ENCODE assay signal across 8 cellular contexts in genomic region chrX:24148535-24149345, GRCh38. TPM values are rescaled to one million over a fixed set of nuclear protein-coding genes. Genes with fewer than 3 reads are reported as not detected.
DNase-seq lines count a peak whose midpoint lies in the region; ATAC-seq, FAIRE-seq and TF ChIP-seq lines count a peak whose summit lies in the region.

No MANE protein-coding gene starts in this region.

- H3K9ac ChIP-seq in OCI-LY3 (ENCODE audit: low read length) = peak overlapping the region; percentile 95

- H3K4me1 ChIP-seq in OCI-LY3 (ENCODE audit: low read length) (peaks cover 29% of the 10 kb centered on the region), lower lobe of right lung (peaks cover 37% of the 10 kb centered on the region), thoracic aorta (ENCODE audit: control insufficient read depth in 1 of 2, low read depth in 2 of 2) (peaks cover 6 to 37% of the 10 kb centered on the region in 2 donors)

- peaks cover 42% of the 10 kb centered on the region for H3K79me2 ChIP-seq in OCI-LY3 (ENCODE audit: low read length)

- H3K4me3 ChIP-seq in OCI-LY3 (ENCODE audit: low read length) (peak overlapping the region; percentile 88), bronchial epithelial cell (ENCODE audit: low read depth, low read length) (peak overlapping the region; percentile 62), lower lobe of right lung (peak overlapping the region; percentile 68), thoracic aorta (peak overlapping the region; percentile 85)

- H3K27ac ChIP-seq in OCI-LY3 (ENCODE audit: low read length) = peak overlapping the region; percentile 95
- peak overlapping the region; percentile 95 for H3K27ac ChIP-seq in lower lobe of right lung
- H3K27ac ChIP-seq in thoracic aorta = peak overlapping the region; percentile 93 to 95

- peak overlapping the region; percentile 75 for H3K4me2 ChIP-seq in OCI-LY3 (ENCODE audit: low read length)

- no peak for ATAC-seq in lower lobe of right lung
- no peak for ATAC-seq in thoracic aorta (ENCODE audit: insufficient number of reproducible peaks, low FRiP score, low read depth)
- no peak for ATAC-seq in GM21360 (IDR thresholded peaks at IDR 0.05; ENCODE audit: unreplicated experiment)
- ATAC-seq in HG03354 (IDR thresholded peaks at IDR 0.05; ENCODE audit: poor library complexity, severe bottlenecking, unreplicated experiment) = no peak

- H2AFZ ChIP-seq in OCI-LY3 (ENCODE audit: low read depth, low read length) = no peak overlapping the region

- TF ChIP-seq CTCF in OCI-LY3 (IDR thresholded peaks at IDR 0.05; ENCODE audit: low read depth, low read length) (no peak), bronchial epithelial cell (IDR thresholded peaks at IDR 0.05; ENCODE audit: insufficient read depth, low read length, severe bottlenecking) (no peak), lower lobe of right lung (IDR thresholded peaks at IDR 0.05) (no peak), thoracic aorta (IDR thresholded peaks at IDR 0.05) (no peak)

- no peaks in the 10 kb centered on the region for H3K9me3 ChIP-seq in OCI-LY3 (ENCODE audit: insufficient read depth, low read length)
- no peaks in the 10 kb centered on the region for H3K9me3 ChIP-seq in lower lobe of right lung
- no peaks in the 10 kb centered on the region for H3K9me3 ChIP-seq in thoracic aorta

- H3K27me3 ChIP-seq in OCI-LY3 (ENCODE audit: low read depth, low read length) (no peaks in the 10 kb centered on the region), bronchial epithelial cell (ENCODE audit: control insufficient read depth, insufficient read depth, low read length) (no peaks in the 10 kb centered on the region), lower lobe of right lung (ENCODE audit: low read depth) (no peaks in the 10 kb centered on the region), thoracic aorta (replicated peaks; ENCODE audit: insufficient read depth) (no peaks in the 10 kb centered on the region)

- peaks cover 24% of the 10 kb centered on the region for H4K20me1 ChIP-seq in OCI-LY3 (ENCODE audit: insufficient read depth, low read length)

- intact Hi-C loops in lower lobe of right lung (cut with DNase I) = no loop called here

- peaks cover 6% of the 10 kb centered on the region for H3K36me3 ChIP-seq in OCI-LY3 (replicated peaks; ENCODE audit: low read depth, low read length)
- no peaks in the 10 kb centered on the region for H3K36me3 ChIP-seq in bronchial epithelial cell (ENCODE audit: control insufficient read depth, insufficient read depth, low read length)
- no peaks in the 10 kb centered on the region for H3K36me3 ChIP-seq in lower lobe of right lung
- no peaks in the 10 kb centered on the region for H3K36me3 ChIP-seq in thoracic aorta

- DNase-seq in AG08395 (ENCODE audit: low spot score) (peak; percentile 57), GM19239 (ENCODE audit: insufficient read length, low spot score) (no peak), bronchial epithelial cell (ENCODE audit: low read depth) (no peak), lower lobe of right lung (peak; percentile 49), thoracic aorta (ENCODE audit: low spot score) (no peak)

- peak; percentile 76 for FAIRE-seq in GM19239 (lab: Jason Lieb, UNC)
- no peak for FAIRE-seq in bronchial epithelial cell (lab: Jason Lieb, UNC)

RNA-seq across cellular contexts. Expression of gene ZFX, which starts 0.8 kb away (rescaled TPM):
- total RNA-seq in bronchial epithelial cell (30.8 and 37.8 TPM in 2 replicates), lower lobe of right lung (39.1 TPM), thoracic aorta (10 to 100 TPM; 38.4 to 39.7 TPM)

Comparison
In these comparisons a context has a peak if more than half of its experiments do, and no peak if none do; other contexts are left out.
1. DNase-seq: peak in AG08395 (single experiment) and lower lobe of right lung (single experiment); none in GM19239 (single experiment), bronchial epithelial cell (single experiment) and thoracic aorta (single experiment).
2. Peak in every context shown above with its lines, with median percentiles within 50 percentile points of each other: H3K27ac ChIP-seq and H3K4me3 ChIP-seq.